Comparison of ENCODE assay signal across 2 cellular contexts in genomic region chr6:133886104-133886503, GRCh38.
TF ChIP-seq lines count a peak whose summit lies in the region.

No MANE protein-coding gene starts in this region.

TF ChIP-seq in HEK293, 187 proteins besides CTCF, POLR2A, EP300 and RAD21 (continued from another document and continues in another):
- peak; percentile 46; the same call in 1 of the 2 replicates for TF ChIP-seq KLF8 (tag by site-specific recombination; IDR thresholded peaks at IDR 0.05)
- TF ChIP-seq HOXD13 (CRISPR knock-in tag; IDR thresholded peaks at IDR 0.05; ENCODE audit: borderline replicate concordance) = no peak
- TF ChIP-seq ZNF843 (tag by site-specific recombination; IDR thresholded peaks at IDR 0.05) = peak; percentile 89
- TF ChIP-seq, protein P1, sequence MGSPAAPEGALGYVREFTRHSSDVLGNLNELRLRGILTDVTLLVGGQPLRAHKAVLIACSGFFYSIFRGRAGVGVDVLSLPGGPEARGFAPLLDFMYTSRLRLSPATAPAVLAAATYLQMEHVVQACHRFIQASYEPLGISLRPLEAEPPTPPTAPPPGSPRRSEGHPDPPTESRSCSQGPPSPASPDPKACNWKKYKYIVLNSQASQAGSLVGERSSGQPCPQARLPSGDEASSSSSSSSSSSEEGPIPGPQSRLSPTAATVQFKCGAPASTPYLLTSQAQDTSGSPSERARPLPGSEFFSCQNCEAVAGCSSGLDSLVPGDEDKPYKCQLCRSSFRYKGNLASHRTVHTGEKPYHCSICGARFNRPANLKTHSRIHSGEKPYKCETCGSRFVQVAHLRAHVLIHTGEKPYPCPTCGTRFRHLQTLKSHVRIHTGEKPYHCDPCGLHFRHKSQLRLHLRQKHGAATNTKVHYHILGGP (tag by site-specific recombination; IDR thresholded peaks at IDR 0.05) = peak; percentile 53
- no peak for TF ChIP-seq ZNF600 (tag by site-specific recombination; IDR thresholded peaks at IDR 0.05)
- TF ChIP-seq ZNF37A (tag by site-specific recombination; IDR thresholded peaks at IDR 0.05) = peak; percentile 2; the same call in 1 of the 2 replicates
- TF ChIP-seq, protein P2, sequence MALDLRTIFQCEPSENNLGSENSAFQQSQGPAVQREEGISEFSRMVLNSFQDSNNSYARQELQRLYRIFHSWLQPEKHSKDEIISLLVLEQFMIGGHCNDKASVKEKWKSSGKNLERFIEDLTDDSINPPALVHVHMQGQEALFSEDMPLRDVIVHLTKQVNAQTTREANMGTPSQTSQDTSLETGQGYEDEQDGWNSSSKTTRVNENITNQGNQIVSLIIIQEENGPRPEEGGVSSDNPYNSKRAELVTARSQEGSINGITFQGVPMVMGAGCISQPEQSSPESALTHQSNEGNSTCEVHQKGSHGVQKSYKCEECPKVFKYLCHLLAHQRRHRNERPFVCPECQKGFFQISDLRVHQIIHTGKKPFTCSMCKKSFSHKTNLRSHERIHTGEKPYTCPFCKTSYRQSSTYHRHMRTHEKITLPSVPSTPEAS (tag by site-specific recombination; IDR thresholded peaks at IDR 0.05) = no peak
- no peak for TF ChIP-seq ZBTB7A (tag by site-specific recombination; IDR thresholded peaks at IDR 0.05; ENCODE audit: low read depth)
- TF ChIP-seq ZNF366 (tag by site-specific recombination; conservative IDR thresholded peaks at IDR 0.05) = peak; percentile 47
- peak; percentile 57; the same call in 1 of the 2 replicates for TF ChIP-seq KLF16 (tag by site-specific recombination; IDR thresholded peaks at IDR 0.05)
- TF ChIP-seq TCF7L2 (IDR thresholded peaks at IDR 0.05; ENCODE audit: borderline replicate concordance, low read depth, low read length) = peak; percentile 91
- TF ChIP-seq, protein P3, sequence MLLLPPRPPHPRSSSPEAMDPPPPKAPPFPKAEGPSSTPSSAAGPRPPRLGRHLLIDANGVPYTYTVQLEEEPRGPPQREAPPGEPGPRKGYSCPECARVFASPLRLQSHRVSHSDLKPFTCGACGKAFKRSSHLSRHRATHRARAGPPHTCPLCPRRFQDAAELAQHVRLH (tag by site-specific recombination; IDR thresholded peaks at IDR 0.05) = peak; percentile 53
- no peak for TF ChIP-seq ZNF76 (tag by site-specific recombination; IDR thresholded peaks at IDR 0.05; ENCODE audit: borderline replicate concordance, low read depth)
- TF ChIP-seq ZNF202 (tag by site-specific recombination; IDR thresholded peaks at IDR 0.05; ENCODE audit: borderline replicate concordance) = no peak
- TF ChIP-seq, protein P4, sequence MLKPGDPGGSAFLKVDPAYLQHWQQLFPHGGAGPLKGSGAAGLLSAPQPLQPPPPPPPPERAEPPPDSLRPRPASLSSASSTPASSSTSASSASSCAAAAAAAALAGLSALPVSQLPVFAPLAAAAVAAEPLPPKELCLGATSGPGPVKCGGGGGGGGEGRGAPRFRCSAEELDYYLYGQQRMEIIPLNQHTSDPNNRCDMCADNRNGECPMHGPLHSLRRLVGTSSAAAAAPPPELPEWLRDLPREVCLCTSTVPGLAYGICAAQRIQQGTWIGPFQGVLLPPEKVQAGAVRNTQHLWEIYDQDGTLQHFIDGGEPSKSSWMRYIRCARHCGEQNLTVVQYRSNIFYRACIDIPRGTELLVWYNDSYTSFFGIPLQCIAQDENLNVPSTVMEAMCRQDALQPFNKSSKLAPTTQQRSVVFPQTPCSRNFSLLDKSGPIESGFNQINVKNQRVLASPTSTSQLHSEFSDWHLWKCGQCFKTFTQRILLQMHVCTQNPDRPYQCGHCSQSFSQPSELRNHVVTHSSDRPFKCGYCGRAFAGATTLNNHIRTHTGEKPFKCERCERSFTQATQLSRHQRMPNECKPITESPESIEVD (tag by site-specific recombination; IDR thresholded peaks at IDR 0.05) = peak; percentile 77
- no peak for TF ChIP-seq ZNF221 (tag by site-specific recombination; IDR thresholded peaks at IDR 0.05; ENCODE audit: borderline replicate concordance)
- peak; percentile 51 for TF ChIP-seq SETDB1 (IDR thresholded peaks at IDR 0.05; ENCODE audit: insufficient read length, low read length)
- TF ChIP-seq OSR2 (tag by site-specific recombination; IDR thresholded peaks at IDR 0.05) = peak; percentile 85
- no peak for TF ChIP-seq BCL11A (tag by site-specific recombination; IDR thresholded peaks at IDR 0.05; ENCODE audit: low read depth)
- TF ChIP-seq INSM2 (tag by site-specific recombination; IDR thresholded peaks at IDR 0.05) = no peak
- peak; percentile 84 for TF ChIP-seq FEZF1 (tag by site-specific recombination; IDR thresholded peaks at IDR 0.05)
- no peak for TF ChIP-seq ZNF148 (tag by site-specific recombination; IDR thresholded peaks at IDR 0.05; ENCODE audit: borderline replicate concordance)
- peak; percentile 89 for TF ChIP-seq ZXDB (tag by site-specific recombination; IDR thresholded peaks at IDR 0.05)

TF ChIP-seq in SK-N-SH, 30 proteins besides CTCF, POLR2A, EP300 and RAD21 (continued from another document):
- TF ChIP-seq ZBTB33 (IDR thresholded peaks at IDR 0.05; ENCODE audit: borderline replicate concordance, low read depth) = no peak
